1 cellular context compared by ENCODE assay signal in the genomic region with DNA sequence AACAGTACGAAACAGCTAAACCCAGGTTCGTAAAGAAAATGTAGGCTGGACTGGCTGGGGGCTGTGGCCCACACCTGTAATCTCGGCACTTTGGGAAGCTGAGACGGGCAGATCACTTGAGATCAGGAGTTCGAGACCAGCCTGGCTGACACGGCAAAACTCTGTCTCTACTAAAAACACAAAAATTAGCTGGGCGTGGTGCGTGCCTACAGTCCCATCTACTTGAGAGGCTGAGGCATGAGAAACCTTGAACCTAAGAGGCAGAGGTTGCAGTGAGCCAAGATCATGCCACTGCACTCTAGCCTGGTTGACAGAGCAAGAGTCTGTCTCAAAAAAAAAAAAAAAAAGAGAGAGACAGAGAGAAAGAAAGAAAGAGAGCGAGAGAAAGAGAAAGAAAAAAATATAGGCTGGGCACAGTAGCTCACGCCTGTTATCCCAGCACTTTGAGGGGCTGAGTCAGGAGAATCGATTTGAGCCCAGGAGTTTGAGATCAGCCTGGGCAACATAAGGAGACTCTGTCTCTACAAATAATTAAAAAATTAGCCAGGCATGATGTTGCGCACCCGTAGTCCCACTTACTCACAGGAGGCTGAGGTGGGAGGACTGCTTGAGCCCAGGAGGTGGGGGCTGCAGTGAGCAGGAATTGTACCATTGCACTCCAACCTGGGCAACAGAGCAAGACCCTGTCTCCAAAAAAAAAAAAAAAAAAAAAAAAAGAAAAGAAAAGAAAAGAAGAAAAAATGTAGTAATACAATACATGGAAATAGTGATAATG.
TF ChIP-seq lines count a peak whose summit lies in the region.

No MANE protein-coding gene starts in this region.

TF ChIP-seq in GM12878, 131 proteins besides CTCF, POLR2A, EP300 and RAD21 (continued from another document):
- TF ChIP-seq FOS (IDR thresholded peaks at IDR 0.05; ENCODE audit: borderline replicate concordance, extremely low read depth, insufficient read length) (no peak), RCOR1 (conservative IDR thresholded peaks at IDR 0.05; ENCODE audit: low read depth, low read length) (no peak), JUNB (IDR thresholded peaks at IDR 0.05) (no peak), MEF2A (IDR thresholded peaks at IDR 0.05; ENCODE audit: insufficient read depth, low read depth, low read length) (no peak), SREBF2 (IDR thresholded peaks at IDR 0.05; ENCODE audit: low read length) (no peak), RBBP5 (conservative IDR thresholded peaks at IDR 0.05) (no peak), ZSCAN29 (IDR thresholded peaks at IDR 0.05) (no peak), MTA3 (IDR thresholded peaks at IDR 0.05; ENCODE audit: borderline replicate concordance, low read length) (no peak), RAD51 (IDR thresholded peaks at IDR 0.05) (no peak), TCF12 (IDR thresholded peaks at IDR 0.05; ENCODE audit: low read depth, low read length) (no peak), KDM1A (IDR thresholded peaks at IDR 0.05; ENCODE audit: borderline replicate concordance) (no peak)
- TF ChIP-seq, protein P1, sequence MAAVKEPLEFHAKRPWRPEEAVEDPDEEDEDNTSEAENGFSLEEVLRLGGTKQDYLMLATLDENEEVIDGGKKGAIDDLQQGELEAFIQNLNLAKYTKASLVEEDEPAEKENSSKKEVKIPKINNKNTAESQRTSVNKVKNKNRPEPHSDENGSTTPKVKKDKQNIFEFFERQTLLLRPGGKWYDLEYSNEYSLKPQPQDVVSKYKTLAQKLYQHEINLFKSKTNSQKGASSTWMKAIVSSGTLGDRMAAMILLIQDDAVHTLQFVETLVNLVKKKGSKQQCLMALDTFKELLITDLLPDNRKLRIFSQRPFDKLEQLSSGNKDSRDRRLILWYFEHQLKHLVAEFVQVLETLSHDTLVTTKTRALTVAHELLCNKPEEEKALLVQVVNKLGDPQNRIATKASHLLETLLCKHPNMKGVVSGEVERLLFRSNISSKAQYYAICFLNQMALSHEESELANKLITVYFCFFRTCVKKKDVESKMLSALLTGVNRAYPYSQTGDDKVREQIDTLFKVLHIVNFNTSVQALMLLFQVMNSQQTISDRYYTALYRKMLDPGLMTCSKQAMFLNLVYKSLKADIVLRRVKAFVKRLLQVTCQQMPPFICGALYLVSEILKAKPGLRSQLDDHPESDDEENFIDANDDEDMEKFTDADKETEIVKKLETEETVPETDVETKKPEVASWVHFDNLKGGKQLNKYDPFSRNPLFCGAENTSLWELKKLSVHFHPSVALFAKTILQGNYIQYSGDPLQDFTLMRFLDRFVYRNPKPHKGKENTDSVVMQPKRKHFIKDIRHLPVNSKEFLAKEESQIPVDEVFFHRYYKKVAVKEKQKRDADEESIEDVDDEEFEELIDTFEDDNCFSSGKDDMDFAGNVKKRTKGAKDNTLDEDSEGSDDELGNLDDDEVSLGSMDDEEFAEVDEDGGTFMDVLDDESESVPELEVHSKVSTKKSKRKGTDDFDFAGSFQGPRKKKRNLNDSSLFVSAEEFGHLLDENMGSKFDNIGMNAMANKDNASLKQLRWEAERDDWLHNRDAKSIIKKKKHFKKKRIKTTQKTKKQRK (IDR thresholded peaks at IDR 0.05; ENCODE audit: low read depth, low read length) = no peak
- TF ChIP-seq, protein P2, sequence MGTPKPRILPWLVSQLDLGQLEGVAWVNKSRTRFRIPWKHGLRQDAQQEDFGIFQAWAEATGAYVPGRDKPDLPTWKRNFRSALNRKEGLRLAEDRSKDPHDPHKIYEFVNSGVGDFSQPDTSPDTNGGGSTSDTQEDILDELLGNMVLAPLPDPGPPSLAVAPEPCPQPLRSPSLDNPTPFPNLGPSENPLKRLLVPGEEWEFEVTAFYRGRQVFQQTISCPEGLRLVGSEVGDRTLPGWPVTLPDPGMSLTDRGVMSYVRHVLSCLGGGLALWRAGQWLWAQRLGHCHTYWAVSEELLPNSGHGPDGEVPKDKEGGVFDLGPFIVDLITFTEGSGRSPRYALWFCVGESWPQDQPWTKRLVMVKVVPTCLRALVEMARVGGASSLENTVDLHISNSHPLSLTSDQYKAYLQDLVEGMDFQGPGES (IDR thresholded peaks at IDR 0.05) = no peak
- TF ChIP-seq, protein P3, sequence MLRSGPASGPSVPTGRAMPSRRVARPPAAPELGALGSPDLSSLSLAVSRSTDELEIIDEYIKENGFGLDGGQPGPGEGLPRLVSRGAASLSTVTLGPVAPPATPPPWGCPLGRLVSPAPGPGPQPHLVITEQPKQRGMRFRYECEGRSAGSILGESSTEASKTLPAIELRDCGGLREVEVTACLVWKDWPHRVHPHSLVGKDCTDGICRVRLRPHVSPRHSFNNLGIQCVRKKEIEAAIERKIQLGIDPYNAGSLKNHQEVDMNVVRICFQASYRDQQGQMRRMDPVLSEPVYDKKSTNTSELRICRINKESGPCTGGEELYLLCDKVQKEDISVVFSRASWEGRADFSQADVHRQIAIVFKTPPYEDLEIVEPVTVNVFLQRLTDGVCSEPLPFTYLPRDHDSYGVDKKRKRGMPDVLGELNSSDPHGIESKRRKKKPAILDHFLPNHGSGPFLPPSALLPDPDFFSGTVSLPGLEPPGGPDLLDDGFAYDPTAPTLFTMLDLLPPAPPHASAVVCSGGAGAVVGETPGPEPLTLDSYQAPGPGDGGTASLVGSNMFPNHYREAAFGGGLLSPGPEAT (IDR thresholded peaks at IDR 0.05; ENCODE audit: low read depth) = no peak
- TF ChIP-seq, protein P4, sequence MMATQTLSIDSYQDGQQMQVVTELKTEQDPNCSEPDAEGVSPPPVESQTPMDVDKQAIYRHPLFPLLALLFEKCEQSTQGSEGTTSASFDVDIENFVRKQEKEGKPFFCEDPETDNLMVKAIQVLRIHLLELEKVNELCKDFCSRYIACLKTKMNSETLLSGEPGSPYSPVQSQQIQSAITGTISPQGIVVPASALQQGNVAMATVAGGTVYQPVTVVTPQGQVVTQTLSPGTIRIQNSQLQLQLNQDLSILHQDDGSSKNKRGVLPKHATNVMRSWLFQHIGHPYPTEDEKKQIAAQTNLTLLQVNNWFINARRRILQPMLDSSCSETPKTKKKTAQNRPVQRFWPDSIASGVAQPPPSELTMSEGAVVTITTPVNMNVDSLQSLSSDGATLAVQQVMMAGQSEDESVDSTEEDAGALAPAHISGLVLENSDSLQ (IDR thresholded peaks at IDR 0.05) = no peak
- TF ChIP-seq, protein P5, sequence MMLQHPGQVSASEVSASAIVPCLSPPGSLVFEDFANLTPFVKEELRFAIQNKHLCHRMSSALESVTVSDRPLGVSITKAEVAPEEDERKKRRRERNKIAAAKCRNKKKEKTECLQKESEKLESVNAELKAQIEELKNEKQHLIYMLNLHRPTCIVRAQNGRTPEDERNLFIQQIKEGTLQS (IDR thresholded peaks at IDR 0.05; ENCODE audit: borderline replicate concordance, extremely low read depth, low read depth, low read length) = no peak
